ENCODE assay signal across 8 cellular contexts in genomic region chr3:188947983-188948657, GRCh38.
DNase-seq lines count a peak whose midpoint lies in the region; ATAC-seq and TF ChIP-seq lines count a peak whose summit lies in the region.

No MANE protein-coding gene starts in this region.

- peak overlapping the region in 2 of 3 experiments; percentile 98; a peak in 5 of 7 replicates for H3K27ac Mint-ChIP-seq in H9
- H3K27ac Mint-ChIP-seq in stimulated activated naive CD8-positive, alpha-beta T cell treated with anti-CD3 and anti-CD28 coated beads, Interleukin-15, amount 100 ng/mL, for 72 hours: no peak overlapping the region

- H3K4me1 Mint-ChIP-seq in H9: peaks cover 19 to 20% of the 10 kb centered on the region in 2 experiments
- H3K4me1 Mint-ChIP-seq in stimulated activated naive CD8-positive, alpha-beta T cell treated with anti-CD3 and anti-CD28 coated beads, Interleukin-15, amount 100 ng/mL, for 72 hours: peaks cover 37% of the 10 kb centered on the region

- no peak overlapping the region for H4K5ac ChIP-seq in H9 (ENCODE audit: insufficient read length, low read depth, low read length)

- H4K20me1 ChIP-seq in H9 (ENCODE audit: control insufficient read depth, insufficient read depth, insufficient read length): no peaks in the 10 kb centered on the region

- TF ChIP-seq CTCF in H9 (conservative IDR thresholded peaks at IDR 0.05): no peak

- H3K23ac ChIP-seq in H9 (ENCODE audit: insufficient read length, low read depth, low read length): no peak overlapping the region

- H3K79me1 ChIP-seq in H9 (ENCODE audit: insufficient read depth, low read depth, low read length, poor library complexity, severe bottlenecking): no peaks in the 10 kb centered on the region

- H2AK5ac ChIP-seq in H9 (ENCODE audit: insufficient read length, low read length): no peak overlapping the region

- ATAC-seq in stimulated activated naive CD8-positive, alpha-beta T cell treated with anti-CD3 and anti-CD28 coated beads, Interleukin-15, amount 100 ng/mL, for 72 hours: peak; percentile 3
- no peak for ATAC-seq in HG03108 (IDR thresholded peaks at IDR 0.05; ENCODE audit: unreplicated experiment)
- no peak for ATAC-seq in GM21737 (IDR thresholded peaks at IDR 0.05; ENCODE audit: unreplicated experiment)

- H3K79me2 ChIP-seq in H9 (ENCODE audit: insufficient read depth, low read length): no peaks in the 10 kb centered on the region

- no peak overlapping the region for H2BK15ac ChIP-seq in H9 (ENCODE audit: low read depth, low read length)

- DNase-seq in H9: peak; percentile 89
- peak; percentile 82 for DNase-seq in NCI-H748 (lab: John Stamatoyannopoulos, UW; ENCODE audit: unreplicated experiment)
- peak; percentile 95 for DNase-seq in cerebellum (ENCODE audit: low spot score)
- DNase-seq in kidney glomerular epithelial cell (lab: John Stamatoyannopoulos, UW): peak; percentile 79
- DNase-seq in stimulated activated naive CD8-positive, alpha-beta T cell treated with anti-CD3 and anti-CD28 coated beads, Interleukin-15, amount 100 ng/mL, for 72 hours: no peak
- no peak for DNase-seq in stimulated activated CD4-positive, alpha-beta T cell treated with anti-CD3 and anti-CD28 coated beads, Interleukin-2, amount 100 ng/mL, for 24 hours

- H3K4me1 ChIP-seq in H9 (ENCODE audit: insufficient read depth, low read length): peaks cover 9% of the 10 kb centered on the region

- no peak overlapping the region for H4K8ac ChIP-seq in H9 (replicated peaks; ENCODE audit: insufficient read length, low read depth, low read length)

- H3K9me3 Mint-ChIP-seq in H9: no peaks in the 10 kb centered on the region
- no peaks in the 10 kb centered on the region for H3K9me3 Mint-ChIP-seq in stimulated activated naive CD8-positive, alpha-beta T cell treated with anti-CD3 and anti-CD28 coated beads, Interleukin-15, amount 100 ng/mL, for 72 hours

- no peak overlapping the region for H2BK12ac ChIP-seq in H9 (ENCODE audit: insufficient read length, low read depth, low read length)

- H3K18ac ChIP-seq in H9 (ENCODE audit: insufficient read length, low read depth, low read length): peak overlapping the region; percentile 73

- H3K9ac ChIP-seq in H9 (ENCODE audit: extremely low read depth, insufficient read length, low read length): peak overlapping the region; percentile 67

- H2AFZ ChIP-seq in H9 (ENCODE audit: low read length): no peak overlapping the region

- no CpG with 5 or more reads among the region's 23 CpGs for WGBS in H9 (ENCODE audit: extremely low coverage, insufficient read length, low lambda C conversion rate)

- peak overlapping the region; percentile 1 for H3K27ac ChIP-seq in H9 (ENCODE audit: insufficient read length, low read depth, low read length)

- H2BK120ac ChIP-seq in H9 (ENCODE audit: low read depth, low read length, poor library complexity, severe bottlenecking): no peak overlapping the region

- no peaks in the 10 kb centered on the region for H3K9me3 ChIP-seq in H9 (ENCODE audit: control insufficient read depth, low read depth, low read length)

- peak overlapping the region; percentile 69; the same call in 1 of the 2 replicates for H3K14ac ChIP-seq in H9 (ENCODE audit: insufficient read depth, low read length)

- H3K4me2 ChIP-seq in H9 (ENCODE audit: insufficient read depth, insufficient read length, low read length): peak overlapping the region; percentile 56

- no peak overlapping the region for H3T11ph ChIP-seq in H9 (ENCODE audit: low read length)

- H3K4ac ChIP-seq in H9 (ENCODE audit: low read depth, low read length): no peak overlapping the region

- no peaks in the 10 kb centered on the region for H3K36me3 Mint-ChIP-seq in H9 (ENCODE audit: insufficient read depth in 1 of 3, low read depth in 3 of 3)

- H4K91ac ChIP-seq in H9 (ENCODE audit: insufficient read length, low read depth, low read length): no peak overlapping the region

- no peak overlapping the region for H3K56ac ChIP-seq in H9 (ENCODE audit: insufficient read length, low read depth, low read length)

- H2BK5ac ChIP-seq in H9 (ENCODE audit: insufficient read length, low read length): no peak overlapping the region

- H2BK20ac ChIP-seq in H9 (ENCODE audit: low read depth, low read length, poor library complexity, severe bottlenecking): no peak overlapping the region

- H3K23me2 ChIP-seq in H9 (ENCODE audit: insufficient read length, low read depth, low read length, poor library complexity, severe bottlenecking): peaks cover 6% of the 10 kb centered on the region

- H3K4me3 Mint-ChIP-seq in H9: peak overlapping the region; percentile 77 to 84
- H3K4me3 Mint-ChIP-seq in stimulated activated naive CD8-positive, alpha-beta T cell treated with anti-CD3 and anti-CD28 coated beads, Interleukin-15, amount 100 ng/mL, for 72 hours: peak overlapping the region; percentile 59 to 63

- no peaks in the 10 kb centered on the region for H3K27me3 ChIP-seq in H9 (ENCODE audit: insufficient read depth, low read length)

- peaks cover 13% of the 10 kb centered on the region for H3K27me3 Mint-ChIP-seq in H9 (ENCODE audit: low read depth)
- peaks cover 45% of the 10 kb centered on the region for H3K27me3 Mint-ChIP-seq in stimulated activated naive CD8-positive, alpha-beta T cell treated with anti-CD3 and anti-CD28 coated beads, Interleukin-15, amount 100 ng/mL, for 72 hours

Comparison
In these comparisons a context has a peak if more than half of its experiments do, and no peak if none do; other contexts are left out.
1. DNase-seq: peak in H9 (single experiment), NCI-H748 (single experiment), cerebellum (single experiment) and kidney glomerular epithelial cell (single experiment); none in stimulated activated naive CD8-positive, alpha-beta T cell treated with anti-CD3 and anti-CD28 coated beads, Interleukin-15, amount 100 ng/mL, for 72 hours (0 of 2) and stimulated activated CD4-positive, alpha-beta T cell treated with anti-CD3 and anti-CD28 coated beads, Interleukin-2, amount 100 ng/mL, for 24 hours (0 of 2).
2. H3K27ac Mint-ChIP-seq: peak in H9 (2 of 3); none in stimulated activated naive CD8-positive, alpha-beta T cell treated with anti-CD3 and anti-CD28 coated beads, Interleukin-15, amount 100 ng/mL, for 72 hours (0 of 2).